8 cellular contexts compared by ENCODE assay signal in the genomic region with DNA sequence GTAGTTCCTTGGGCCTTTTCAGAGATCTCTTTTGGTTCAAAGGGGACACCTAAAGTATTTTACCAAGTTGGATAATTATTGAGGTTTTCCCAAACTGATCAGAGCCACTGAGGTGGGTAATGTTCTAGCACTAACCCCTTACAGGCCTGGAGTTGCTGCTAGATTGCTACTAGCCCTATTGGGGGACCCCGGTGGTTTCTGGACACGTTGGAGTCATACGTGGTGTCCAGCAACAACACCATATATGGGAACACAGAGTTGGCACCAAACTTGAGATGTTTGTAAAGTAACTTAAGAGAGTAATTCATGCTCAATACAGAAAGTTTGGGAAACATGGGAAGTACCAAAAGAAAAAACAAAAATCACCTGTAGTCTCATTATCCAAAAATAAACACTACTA. TPM values are rescaled to one million over a fixed set of nuclear protein-coding genes. Genes with fewer than 3 reads are reported as not detected.
DNase-seq lines count a peak whose midpoint lies in the region; ATAC-seq, FAIRE-seq and TF ChIP-seq lines count a peak whose summit lies in the region.

No MANE protein-coding gene starts in this region.

- ATAC-seq in SK-N-SH treated with all-trans-retinoic acid at 6 μM for 48 hours = peak; percentile 22; the same call in 2 of the 3 replicates

- peak overlapping the region in 1 of 2 donors; percentile 95 for H3K27ac ChIP-seq in ovary

- WGBS in ovary, 3 donors = 2 to 6% (median 2%) methylated on average over 3 of the region's 3 CpGs

- H3K27me3 ChIP-seq in GM06990 (replicated peaks; ENCODE audit: control insufficient read depth, insufficient read depth, low read length) (no peaks in the 10 kb centered on the region), ovary (no peaks in the 10 kb centered on the region)

- TF ChIP-seq EP300 in ovary (IDR thresholded peaks at IDR 0.05) = no peak

- no peak for FAIRE-seq in H54 (lab: Jason Lieb, UNC)

- intact Hi-C loops in ovary (cut with DNase I) = loop anchor here in 1 of 4 donors (10.0 kb wide), 1 partner anchor 135 kb away; the partner anchor contains the start of gene ZNF410

- TF ChIP-seq CTCF in GM06990 (IDR thresholded peaks at IDR 0.05; ENCODE audit: insufficient read depth, low read length, poor library complexity, severe bottlenecking) (no peak), ovary (IDR thresholded peaks at IDR 0.05) (no peak)

- H3K36me3 ChIP-seq in GM06990 (ENCODE audit: control insufficient read depth, insufficient read depth, low read length) (no peaks in the 10 kb centered on the region), ovary (no peaks in the 10 kb centered on the region)

- no peaks in the 10 kb centered on the region for H3K4me1 ChIP-seq in ovary (ENCODE audit: insufficient read depth)

- no peaks in the 10 kb centered on the region for H3K9me3 ChIP-seq in ovary

- H3K4me3 ChIP-seq in GM06990 (replicated peaks; ENCODE audit: low read depth, low read length) = peak overlapping the region; percentile 64
- peak overlapping the region; percentile 70 for H3K4me3 ChIP-seq in ovary

- no peak for DNase-seq in GM06990 (ENCODE audit: extremely low read depth, insufficient read length)
- peak; percentile 70 for DNase-seq in fibroblast of peridontal ligament (ENCODE audit: extremely low read depth)
- peak in 1 of 5 donors; percentile 39 for DNase-seq in ovary
- no peak for DNase-seq in NCI-H2029 treated with DMSO at 0.1 percent for 48 hours (lab: John Stamatoyannopoulos, UW)
- no peak for DNase-seq in NCI-H2171 (lab: John Stamatoyannopoulos, UW)
- DNase-seq in SHP77 (lab: John Stamatoyannopoulos, UW) = no peak
- DNase-seq in H54 (ENCODE audit: insufficient read length, low spot score) = no peak

- no peak for TF ChIP-seq POLR2A in ovary (IDR thresholded peaks at IDR 0.05)
- TF ChIP-seq POLR2A in H54 (IDR thresholded peaks at IDR 0.05; ENCODE audit: low read depth, low read length) = no peak

TF ChIP-seq in SK-N-SH treated with all-trans-retinoic acid at 6 μM for 48 hours, 23 proteins besides CTCF, POLR2A, EP300 and RAD21:
- no peak for TF ChIP-seq ZNF8 (CRISPR knock-in tag; IDR thresholded peaks at IDR 0.05)
- TF ChIP-seq ARNTL (CRISPR knock-in tag; IDR thresholded peaks at IDR 0.05; ENCODE audit: borderline replicate concordance, low read depth) = no peak
- TF ChIP-seq ZNF565 (CRISPR knock-in tag; conservative IDR thresholded peaks at IDR 0.05; ENCODE audit: low read depth) = no peak
- TF ChIP-seq ZFP30 (CRISPR knock-in tag; IDR thresholded peaks at IDR 0.05) = no peak
- no peak for TF ChIP-seq OSR1 (CRISPR knock-in tag; IDR thresholded peaks at IDR 0.05)
- TF ChIP-seq ISL1 (CRISPR knock-in tag; IDR thresholded peaks at IDR 0.05) = no peak
- TF ChIP-seq TCF4 (CRISPR knock-in tag; IDR thresholded peaks at IDR 0.05; ENCODE audit: borderline replicate concordance) = no peak
- TF ChIP-seq TOX (CRISPR knock-in tag; IDR thresholded peaks at IDR 0.05; ENCODE audit: borderline replicate concordance) = no peak

RNA-seq across cellular contexts. Expression of gene BBOF1, which starts 0.6 kb away (rescaled TPM):
- total RNA-seq in ovary = 10 to 100 TPM in 2 of 7 donors, 1 to 10 TPM in 5; 1.7 to 16.5 (median 4.9) TPM
- polyA plus RNA-seq in ovary = 10 to 100 TPM in 1 of 2 donors, 1 to 10 TPM in 1; 4.1 to 11.5 TPM

RNA-seq across cellular contexts. Expression of gene ENTPD5, which starts 0.7 kb away (rescaled TPM):
- total RNA-seq in ovary = 10 to 100 TPM in 2 of 7 donors, 1 to 10 TPM in 5; 4.8 to 11.6 (median 7.0) TPM
- 10 to 100 TPM in 1 of 2 donors, 1 to 10 TPM in 1; 3.3 to 12.3 TPM for polyA plus RNA-seq in ovary
